In the genomic region with DNA sequence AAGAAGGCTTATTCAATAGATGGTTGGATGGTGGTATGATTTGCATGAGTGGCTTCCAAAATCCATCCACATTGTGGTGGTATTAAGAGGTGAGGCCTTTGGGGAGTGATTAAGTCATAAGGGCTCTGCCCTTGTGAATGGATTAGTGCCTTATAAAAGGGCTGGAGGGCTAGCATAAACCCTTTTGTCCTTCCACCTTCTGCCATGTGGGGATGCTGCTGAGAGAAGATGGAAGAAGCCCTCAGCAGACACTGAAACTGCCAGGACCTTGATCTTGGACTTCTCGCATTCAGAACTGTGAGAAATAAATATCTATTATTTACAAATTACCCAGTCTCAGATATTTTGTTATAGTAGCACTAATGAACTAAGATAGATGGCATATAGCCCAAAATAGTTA, we compare ENCODE assay signal across 1 cellular context.
TF ChIP-seq lines count a peak whose summit lies in the region.

No MANE protein-coding gene starts in this region.

TF ChIP-seq in IMR-90, 13 proteins besides CTCF, POLR2A, EP300 and RAD21 (continued from another document):
- TF ChIP-seq, protein P1, sequence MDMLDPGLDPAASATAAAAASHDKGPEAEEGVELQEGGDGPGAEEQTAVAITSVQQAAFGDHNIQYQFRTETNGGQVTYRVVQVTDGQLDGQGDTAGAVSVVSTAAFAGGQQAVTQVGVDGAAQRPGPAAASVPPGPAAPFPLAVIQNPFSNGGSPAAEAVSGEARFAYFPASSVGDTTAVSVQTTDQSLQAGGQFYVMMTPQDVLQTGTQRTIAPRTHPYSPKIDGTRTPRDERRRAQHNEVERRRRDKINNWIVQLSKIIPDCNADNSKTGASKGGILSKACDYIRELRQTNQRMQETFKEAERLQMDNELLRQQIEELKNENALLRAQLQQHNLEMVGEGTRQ (IDR thresholded peaks at IDR 0.05; ENCODE audit: low read depth, low read length), result no peak
- no peak for TF ChIP-seq MAFK (IDR thresholded peaks at IDR 0.05; ENCODE audit: low read depth, low read length)
- no peak for TF ChIP-seq FOS (IDR thresholded peaks at IDR 0.05; ENCODE audit: low read depth, low read length)
- no peak for TF ChIP-seq NFE2L2 (IDR thresholded peaks at IDR 0.05; ENCODE audit: low read depth, low read length)
- no peak for TF ChIP-seq MXI1 (IDR thresholded peaks at IDR 0.05; ENCODE audit: borderline replicate concordance, low read depth, low read length)
- TF ChIP-seq CEBPB (IDR thresholded peaks at IDR 0.05; ENCODE audit: low read depth, low read length), result no peak
- no peak for TF ChIP-seq RFX5 (IDR thresholded peaks at IDR 0.05; ENCODE audit: low read depth, low read length)
- TF ChIP-seq MAZ (IDR thresholded peaks at IDR 0.05; ENCODE audit: borderline replicate concordance, low read depth, low read length), result no peak
